In genomic region chr16:733382-734207, GRCh38 we compare ENCODE assay signal across 1 cellular context.
TF ChIP-seq lines count a peak whose summit lies in the region.

No MANE protein-coding gene starts in this region.

TF ChIP-seq in K562, 482 proteins besides CTCF, POLR2A, EP300 and RAD21:
- TF ChIP-seq, protein P1, sequence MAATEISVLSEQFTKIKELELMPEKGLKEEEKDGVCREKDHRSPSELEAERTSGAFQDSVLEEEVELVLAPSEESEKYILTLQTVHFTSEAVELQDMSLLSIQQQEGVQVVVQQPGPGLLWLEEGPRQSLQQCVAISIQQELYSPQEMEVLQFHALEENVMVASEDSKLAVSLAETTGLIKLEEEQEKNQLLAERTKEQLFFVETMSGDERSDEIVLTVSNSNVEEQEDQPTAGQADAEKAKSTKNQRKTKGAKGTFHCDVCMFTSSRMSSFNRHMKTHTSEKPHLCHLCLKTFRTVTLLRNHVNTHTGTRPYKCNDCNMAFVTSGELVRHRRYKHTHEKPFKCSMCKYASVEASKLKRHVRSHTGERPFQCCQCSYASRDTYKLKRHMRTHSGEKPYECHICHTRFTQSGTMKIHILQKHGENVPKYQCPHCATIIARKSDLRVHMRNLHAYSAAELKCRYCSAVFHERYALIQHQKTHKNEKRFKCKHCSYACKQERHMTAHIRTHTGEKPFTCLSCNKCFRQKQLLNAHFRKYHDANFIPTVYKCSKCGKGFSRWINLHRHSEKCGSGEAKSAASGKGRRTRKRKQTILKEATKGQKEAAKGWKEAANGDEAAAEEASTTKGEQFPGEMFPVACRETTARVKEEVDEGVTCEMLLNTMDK (IDR thresholded peaks at IDR 0.05; ENCODE audit: borderline replicate concordance, insufficient read depth, low read depth, low read length, poor library complexity, severe bottlenecking) = peak; percentile 79
- no peak for TF ChIP-seq GATAD2B (IDR thresholded peaks at IDR 0.05; ENCODE audit: borderline replicate concordance)
- no peak for TF ChIP-seq MED1 (CRISPR knock-in tag; IDR thresholded peaks at IDR 0.05; ENCODE audit: borderline replicate concordance)
- peak; percentile 73 for TF ChIP-seq FIP1L1 (IDR thresholded peaks at IDR 0.05; ENCODE audit: low read depth, low read length, poor library complexity, severe bottlenecking)
- TF ChIP-seq, protein P2, sequence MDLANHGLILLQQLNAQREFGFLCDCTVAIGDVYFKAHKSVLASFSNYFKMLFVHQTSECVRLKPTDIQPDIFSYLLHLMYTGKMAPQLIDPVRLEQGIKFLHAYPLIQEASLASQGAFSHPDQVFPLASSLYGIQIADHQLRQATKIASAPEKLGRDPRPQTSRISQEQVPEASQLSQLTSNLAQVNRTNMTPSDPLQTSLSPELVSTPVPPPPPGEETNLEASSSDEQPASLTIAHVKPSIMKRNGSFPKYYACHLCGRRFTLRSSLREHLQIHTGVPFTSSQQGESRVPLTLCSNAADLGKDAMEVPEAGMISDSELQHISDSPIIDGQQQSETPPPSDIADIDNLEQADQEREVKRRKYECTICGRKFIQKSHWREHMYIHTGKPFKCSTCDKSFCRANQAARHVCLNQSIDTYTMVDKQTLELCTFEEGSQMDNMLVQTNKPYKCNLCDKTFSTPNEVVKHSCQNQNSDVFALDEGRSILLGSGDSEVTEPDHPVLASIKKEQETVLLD (IDR thresholded peaks at IDR 0.05) = 0 out of 2 replicates have a peak, but pooled peaks have one; percentile 34
- TF ChIP-seq SMC3 (conservative IDR thresholded peaks at IDR 0.05; ENCODE audit: insufficient read depth, low read depth, low read length) = 0 out of 2 replicates have a peak, but pooled peaks have one; percentile 16
- TF ChIP-seq HDAC1 (IDR thresholded peaks at IDR 0.05) = 0 out of 4 replicates have a peak, but pooled peaks of 1 of the 2 experiments have one; percentile 17
- TF ChIP-seq, protein P3, sequence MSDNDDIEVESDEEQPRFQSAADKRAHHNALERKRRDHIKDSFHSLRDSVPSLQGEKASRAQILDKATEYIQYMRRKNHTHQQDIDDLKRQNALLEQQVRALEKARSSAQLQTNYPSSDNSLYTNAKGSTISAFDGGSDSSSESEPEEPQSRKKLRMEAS (CRISPR knock-in tag; IDR thresholded peaks at IDR 0.05) = 0 out of 2 replicates have a peak, but pooled peaks have one; percentile 25
- TF ChIP-seq ZBTB7A (IDR thresholded peaks at IDR 0.05; ENCODE audit: borderline replicate concordance, control insufficient read depth, low read depth, low read length) = peak; percentile 55; the same call in 1 of the 2 replicates
- TF ChIP-seq, protein P4, sequence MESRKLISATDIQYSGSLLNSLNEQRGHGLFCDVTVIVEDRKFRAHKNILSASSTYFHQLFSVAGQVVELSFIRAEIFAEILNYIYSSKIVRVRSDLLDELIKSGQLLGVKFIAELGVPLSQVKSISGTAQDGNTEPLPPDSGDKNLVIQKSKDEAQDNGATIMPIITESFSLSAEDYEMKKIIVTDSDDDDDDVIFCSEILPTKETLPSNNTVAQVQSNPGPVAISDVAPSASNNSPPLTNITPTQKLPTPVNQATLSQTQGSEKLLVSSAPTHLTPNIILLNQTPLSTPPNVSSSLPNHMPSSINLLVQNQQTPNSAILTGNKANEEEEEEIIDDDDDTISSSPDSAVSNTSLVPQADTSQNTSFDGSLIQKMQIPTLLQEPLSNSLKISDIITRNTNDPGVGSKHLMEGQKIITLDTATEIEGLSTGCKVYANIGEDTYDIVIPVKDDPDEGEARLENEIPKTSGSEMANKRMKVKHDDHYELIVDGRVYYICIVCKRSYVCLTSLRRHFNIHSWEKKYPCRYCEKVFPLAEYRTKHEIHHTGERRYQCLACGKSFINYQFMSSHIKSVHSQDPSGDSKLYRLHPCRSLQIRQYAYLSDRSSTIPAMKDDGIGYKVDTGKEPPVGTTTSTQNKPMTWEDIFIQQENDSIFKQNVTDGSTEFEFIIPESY (CRISPR knock-in tag; IDR thresholded peaks at IDR 0.05) = peak; percentile 99
- TF ChIP-seq, protein P5, sequence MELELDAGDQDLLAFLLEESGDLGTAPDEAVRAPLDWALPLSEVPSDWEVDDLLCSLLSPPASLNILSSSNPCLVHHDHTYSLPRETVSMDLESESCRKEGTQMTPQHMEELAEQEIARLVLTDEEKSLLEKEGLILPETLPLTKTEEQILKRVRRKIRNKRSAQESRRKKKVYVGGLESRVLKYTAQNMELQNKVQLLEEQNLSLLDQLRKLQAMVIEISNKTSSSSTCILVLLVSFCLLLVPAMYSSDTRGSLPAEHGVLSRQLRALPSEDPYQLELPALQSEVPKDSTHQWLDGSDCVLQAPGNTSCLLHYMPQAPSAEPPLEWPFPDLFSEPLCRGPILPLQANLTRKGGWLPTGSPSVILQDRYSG (tag; conservative IDR thresholded peaks at IDR 0.05; ENCODE audit: low read depth) = no peak
- TF ChIP-seq ZNF740 (CRISPR knock-in tag; IDR thresholded peaks at IDR 0.05) = 0 out of 2 replicates have a peak, but pooled peaks have one; percentile 32
- no peak for TF ChIP-seq ZNF740 (tag; IDR thresholded peaks at IDR 0.05)
- TF ChIP-seq POLR2G (IDR thresholded peaks at IDR 0.05; ENCODE audit: low read depth, low read length) = peak; percentile 48; the same call in 1 of the 2 replicates
- 0 out of 2 replicates have a peak, but pooled peaks have one; percentile 6 for TF ChIP-seq ZNF263 (CRISPR knock-in tag; IDR thresholded peaks at IDR 0.05; ENCODE audit: borderline replicate concordance)
- peak; percentile 33 for TF ChIP-seq ZFX (CRISPR knock-in tag; IDR thresholded peaks at IDR 0.05)
- TF ChIP-seq PCBP1 (IDR thresholded peaks at IDR 0.05; ENCODE audit: low read depth, low read length, poor library complexity, severe bottlenecking) = peak; percentile 70
- no peak for TF ChIP-seq HOXB6 (CRISPR knock-in tag; IDR thresholded peaks at IDR 0.05; ENCODE audit: borderline replicate concordance)
- no peak for TF ChIP-seq CBFA2T2 (conservative IDR thresholded peaks at IDR 0.05)
TF ChIP-seq in K562: peak in this region for 13.
